Comparison of ENCODE assay signal across 1 cellular context in the genomic region with DNA sequence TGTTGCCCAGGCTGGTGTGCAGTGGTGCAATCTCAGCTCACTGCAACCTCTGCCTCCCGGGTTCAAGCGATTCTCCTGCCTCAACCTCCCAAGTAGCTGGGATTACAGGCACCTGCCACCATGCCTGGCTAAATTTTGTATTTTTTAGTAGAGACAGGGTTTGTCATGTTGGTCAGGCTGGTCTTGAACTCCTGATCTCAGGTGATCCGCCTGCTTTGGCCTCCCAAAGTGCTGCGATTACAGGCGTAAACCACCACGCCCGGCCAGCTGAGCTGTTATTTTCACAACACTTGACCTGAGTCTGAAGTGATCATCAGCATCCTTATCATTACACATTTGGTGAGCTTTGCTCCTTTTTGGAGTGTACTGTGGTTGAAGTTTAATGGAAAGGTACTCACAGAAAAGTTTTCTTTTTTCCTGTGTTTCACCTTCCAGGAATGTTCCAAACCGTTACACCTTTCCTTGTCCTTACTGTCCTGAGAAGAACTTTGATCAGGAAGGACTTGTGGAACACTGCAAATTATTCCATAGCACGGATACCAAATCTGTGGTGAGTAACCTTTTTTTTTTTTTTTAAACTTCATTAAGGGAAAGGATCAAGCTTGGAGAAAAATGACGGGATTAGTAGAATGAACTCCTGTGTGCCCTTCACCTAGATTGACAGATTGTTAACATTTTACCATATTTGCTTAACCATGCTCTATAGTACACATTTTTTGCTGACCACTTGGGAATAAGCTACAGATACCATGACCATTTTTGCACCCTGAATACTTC.
TF ChIP-seq lines count a peak whose summit lies in the region.

No MANE protein-coding gene starts in this region.

TF ChIP-seq in HepG2, 621 proteins besides CTCF, POLR2A, EP300 and RAD21 (continued from another document and continues in another):
- TF ChIP-seq, protein P1, sequence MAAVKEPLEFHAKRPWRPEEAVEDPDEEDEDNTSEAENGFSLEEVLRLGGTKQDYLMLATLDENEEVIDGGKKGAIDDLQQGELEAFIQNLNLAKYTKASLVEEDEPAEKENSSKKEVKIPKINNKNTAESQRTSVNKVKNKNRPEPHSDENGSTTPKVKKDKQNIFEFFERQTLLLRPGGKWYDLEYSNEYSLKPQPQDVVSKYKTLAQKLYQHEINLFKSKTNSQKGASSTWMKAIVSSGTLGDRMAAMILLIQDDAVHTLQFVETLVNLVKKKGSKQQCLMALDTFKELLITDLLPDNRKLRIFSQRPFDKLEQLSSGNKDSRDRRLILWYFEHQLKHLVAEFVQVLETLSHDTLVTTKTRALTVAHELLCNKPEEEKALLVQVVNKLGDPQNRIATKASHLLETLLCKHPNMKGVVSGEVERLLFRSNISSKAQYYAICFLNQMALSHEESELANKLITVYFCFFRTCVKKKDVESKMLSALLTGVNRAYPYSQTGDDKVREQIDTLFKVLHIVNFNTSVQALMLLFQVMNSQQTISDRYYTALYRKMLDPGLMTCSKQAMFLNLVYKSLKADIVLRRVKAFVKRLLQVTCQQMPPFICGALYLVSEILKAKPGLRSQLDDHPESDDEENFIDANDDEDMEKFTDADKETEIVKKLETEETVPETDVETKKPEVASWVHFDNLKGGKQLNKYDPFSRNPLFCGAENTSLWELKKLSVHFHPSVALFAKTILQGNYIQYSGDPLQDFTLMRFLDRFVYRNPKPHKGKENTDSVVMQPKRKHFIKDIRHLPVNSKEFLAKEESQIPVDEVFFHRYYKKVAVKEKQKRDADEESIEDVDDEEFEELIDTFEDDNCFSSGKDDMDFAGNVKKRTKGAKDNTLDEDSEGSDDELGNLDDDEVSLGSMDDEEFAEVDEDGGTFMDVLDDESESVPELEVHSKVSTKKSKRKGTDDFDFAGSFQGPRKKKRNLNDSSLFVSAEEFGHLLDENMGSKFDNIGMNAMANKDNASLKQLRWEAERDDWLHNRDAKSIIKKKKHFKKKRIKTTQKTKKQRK (IDR thresholded peaks at IDR 0.05; ENCODE audit: low read length): no peak
- TF ChIP-seq SALL2 (CRISPR knock-in tag; IDR thresholded peaks at IDR 0.05) (peak; percentile 30; the same call in 1 of the 2 replicates), ZBTB8A (CRISPR knock-in tag; IDR thresholded peaks at IDR 0.05; ENCODE audit: borderline replicate concordance, low read depth) (no peak), ZNF205 (CRISPR knock-in tag; IDR thresholded peaks at IDR 0.05) (peak; percentile 79; the same call in 1 of the 2 replicates), SMARCE1 (IDR thresholded peaks at IDR 0.05; ENCODE audit: borderline replicate concordance) (no peak), SMAD1 (CRISPR knock-in tag; IDR thresholded peaks at IDR 0.05; ENCODE audit: borderline replicate concordance, low read depth) (peak; percentile 29; the same call in 1 of the 2 replicates), ZSCAN29 (CRISPR knock-in tag; conservative IDR thresholded peaks at IDR 0.05) (peak; percentile 44; the same call in 1 of the 2 replicates), ZNF121 (CRISPR knock-in tag; IDR thresholded peaks at IDR 0.05) (peak; percentile 66; the same call in 1 of the 2 replicates), FOXK1 (CRISPR knock-in tag; IDR thresholded peaks at IDR 0.05; ENCODE audit: borderline replicate concordance, low read depth) (peak; percentile 78; the same call in 1 of the 2 replicates), ZNF7 (CRISPR knock-in tag; IDR thresholded peaks at IDR 0.05) (no peak), ZFP41 (CRISPR knock-in tag; IDR thresholded peaks at IDR 0.05; ENCODE audit: borderline replicate concordance) (0 out of 2 replicates have a peak, but pooled peaks have one; percentile 56), ZNF816 (CRISPR knock-in tag; IDR thresholded peaks at IDR 0.05; ENCODE audit: borderline replicate concordance) (0 out of 2 replicates have a peak, but pooled peaks have one; percentile 53), ZNF572 (CRISPR knock-in tag; IDR thresholded peaks at IDR 0.05) (peak; percentile 66; the same call in 1 of the 2 replicates), SIN3B (IDR thresholded peaks at IDR 0.05; ENCODE audit: low read length) (no peak), ELF3 (CRISPR knock-in tag; IDR thresholded peaks at IDR 0.05) (peak; percentile 91), KDM5B (CRISPR knock-in tag; IDR thresholded peaks at IDR 0.05; ENCODE audit: borderline replicate concordance) (no peak; the same call in 1 of the 2 replicates), ARID2 (CRISPR knock-in tag; IDR thresholded peaks at IDR 0.05; ENCODE audit: borderline replicate concordance) (no peak), MAFG (CRISPR knock-in tag; IDR thresholded peaks at IDR 0.05) (no peak), YEATS2 (CRISPR knock-in tag; IDR thresholded peaks at IDR 0.05; ENCODE audit: borderline replicate concordance) (no peak), ZNF781 (CRISPR knock-in tag; IDR thresholded peaks at IDR 0.05; ENCODE audit: borderline replicate concordance, not compliant biosample characterization) (peak; percentile 50), PPARG (CRISPR knock-in tag; conservative IDR thresholded peaks at IDR 0.05) (peak; percentile 83), ZKSCAN8 (CRISPR knock-in tag; IDR thresholded peaks at IDR 0.05; ENCODE audit: borderline replicate concordance) (peak; percentile 27; the same call in 1 of the 2 replicates), TP53 (CRISPR knock-in tag; conservative IDR thresholded peaks at IDR 0.05) (no peak), MED1 (CRISPR knock-in tag; IDR thresholded peaks at IDR 0.05) (peak; percentile 86), RFX1 (IDR thresholded peaks at IDR 0.05) (no peak), ZNF350 (CRISPR knock-in tag; IDR thresholded peaks at IDR 0.05; ENCODE audit: borderline replicate concordance, low read depth) (peak; percentile 89; the same call in 1 of the 2 replicates), POLR2AphosphoS2 (IDR thresholded peaks at IDR 0.05; ENCODE audit: low read depth, low read length) (no peak), BORCS8-MEF2B (CRISPR knock-in tag; IDR thresholded peaks at IDR 0.05) (0 out of 2 replicates have a peak, but pooled peaks have one; percentile 39), GPN1 (CRISPR knock-in tag; IDR thresholded peaks at IDR 0.05; ENCODE audit: borderline replicate concordance) (no peak), ZNF773 (CRISPR knock-in tag; IDR thresholded peaks at IDR 0.05; ENCODE audit: borderline replicate concordance) (no peak), ZNF138 (CRISPR knock-in tag; IDR thresholded peaks at IDR 0.05; ENCODE audit: low read depth) (no peak), ZFP62 (CRISPR knock-in tag; IDR thresholded peaks at IDR 0.05) (no peak), SP2 (CRISPR knock-in tag; IDR thresholded peaks at IDR 0.05) (no peak), ZFYVE20 (CRISPR knock-in tag; IDR thresholded peaks at IDR 0.05; ENCODE audit: borderline replicate concordance, low read depth) (no peak), PCBP2 (optimal IDR thresholded peaks at IDR 0.05; ENCODE audit: low read depth, low read length, poor library complexity, severe bottlenecking) (no peak), ZNF567 (CRISPR knock-in tag; IDR thresholded peaks at IDR 0.05; ENCODE audit: borderline replicate concordance) (peak; percentile 42; the same call in 1 of the 2 replicates), KLF11 (CRISPR knock-in tag; IDR thresholded peaks at IDR 0.05) (no peak), NFYB (CRISPR knock-in tag; IDR thresholded peaks at IDR 0.05) (no peak), ZSCAN9 (CRISPR knock-in tag; IDR thresholded peaks at IDR 0.05; ENCODE audit: borderline replicate concordance) (peak; percentile 56; the same call in 1 of the 2 replicates), TEAD2 (CRISPR knock-in tag; IDR thresholded peaks at IDR 0.05) (no peak), RCOR2 (CRISPR knock-in tag; IDR thresholded peaks at IDR 0.05) (peak; percentile 94), MBNL3 (CRISPR knock-in tag; conservative IDR thresholded peaks at IDR 0.05) (no peak)
- TF ChIP-seq, protein P2, sequence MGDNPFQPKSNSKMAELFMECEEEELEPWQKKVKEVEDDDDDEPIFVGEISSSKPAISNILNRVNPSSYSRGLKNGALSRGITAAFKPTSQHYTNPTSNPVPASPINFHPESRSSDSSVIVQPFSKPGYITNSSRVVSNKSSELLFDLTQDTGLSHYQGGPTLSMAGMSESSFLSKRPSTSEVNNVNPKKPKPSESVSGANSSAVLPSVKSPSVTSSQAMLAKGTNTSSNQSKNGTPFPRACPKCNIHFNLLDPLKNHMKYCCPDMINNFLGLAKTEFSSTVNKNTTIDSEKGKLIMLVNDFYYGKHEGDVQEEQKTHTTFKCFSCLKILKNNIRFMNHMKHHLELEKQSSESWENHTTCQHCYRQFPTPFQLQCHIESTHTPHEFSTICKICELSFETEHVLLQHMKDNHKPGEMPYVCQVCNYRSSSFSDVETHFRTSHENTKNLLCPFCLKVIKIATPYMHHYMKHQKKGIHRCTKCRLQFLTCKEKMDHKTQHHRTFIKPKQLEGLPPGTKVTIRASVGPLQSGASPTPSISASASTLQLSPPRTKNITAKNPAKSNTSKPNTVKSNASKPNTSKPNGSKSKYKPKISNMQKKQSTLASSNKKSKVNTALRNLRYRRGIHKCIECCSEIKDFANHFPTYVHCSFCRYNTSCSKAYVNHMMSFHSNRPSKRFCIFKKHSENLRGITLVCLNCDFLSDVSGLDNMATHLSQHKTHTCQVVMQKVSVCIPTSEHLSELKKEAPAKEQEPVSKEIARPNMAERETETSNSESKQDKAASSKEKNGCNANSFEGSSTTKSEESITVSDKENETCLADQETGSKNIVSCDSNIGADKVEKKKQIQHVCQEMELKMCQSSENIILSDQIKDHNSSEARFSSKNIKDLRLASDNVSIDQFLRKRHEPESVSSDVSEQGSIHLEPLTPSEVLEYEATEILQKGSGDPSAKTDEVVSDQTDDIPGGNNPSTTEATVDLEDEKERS (CRISPR knock-in tag; IDR thresholded peaks at IDR 0.05): peak; percentile 99
- TF ChIP-seq, protein P3, sequence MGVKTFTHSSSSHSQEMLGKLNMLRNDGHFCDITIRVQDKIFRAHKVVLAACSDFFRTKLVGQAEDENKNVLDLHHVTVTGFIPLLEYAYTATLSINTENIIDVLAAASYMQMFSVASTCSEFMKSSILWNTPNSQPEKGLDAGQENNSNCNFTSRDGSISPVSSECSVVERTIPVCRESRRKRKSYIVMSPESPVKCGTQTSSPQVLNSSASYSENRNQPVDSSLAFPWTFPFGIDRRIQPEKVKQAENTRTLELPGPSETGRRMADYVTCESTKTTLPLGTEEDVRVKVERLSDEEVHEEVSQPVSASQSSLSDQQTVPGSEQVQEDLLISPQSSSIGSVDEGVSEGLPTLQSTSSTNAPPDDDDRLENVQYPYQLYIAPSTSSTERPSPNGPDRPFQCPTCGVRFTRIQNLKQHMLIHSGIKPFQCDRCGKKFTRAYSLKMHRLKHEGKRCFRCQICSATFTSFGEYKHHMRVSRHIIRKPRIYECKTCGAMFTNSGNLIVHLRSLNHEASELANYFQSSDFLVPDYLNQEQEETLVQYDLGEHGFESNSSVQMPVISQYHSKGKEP (CRISPR knock-in tag; IDR thresholded peaks at IDR 0.05): no peak
- TF ChIP-seq, protein P4, sequence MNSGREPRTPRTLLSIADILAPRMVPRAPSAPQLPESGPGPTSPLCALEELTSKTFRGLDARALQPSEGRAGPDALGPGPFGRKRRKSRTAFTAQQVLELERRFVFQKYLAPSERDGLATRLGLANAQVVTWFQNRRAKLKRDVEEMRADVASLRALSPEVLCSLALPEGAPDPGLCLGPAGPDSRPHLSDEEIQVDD (CRISPR knock-in tag; IDR thresholded peaks at IDR 0.05; ENCODE audit: borderline replicate concordance): no peak
- TF ChIP-seq, protein P5, sequence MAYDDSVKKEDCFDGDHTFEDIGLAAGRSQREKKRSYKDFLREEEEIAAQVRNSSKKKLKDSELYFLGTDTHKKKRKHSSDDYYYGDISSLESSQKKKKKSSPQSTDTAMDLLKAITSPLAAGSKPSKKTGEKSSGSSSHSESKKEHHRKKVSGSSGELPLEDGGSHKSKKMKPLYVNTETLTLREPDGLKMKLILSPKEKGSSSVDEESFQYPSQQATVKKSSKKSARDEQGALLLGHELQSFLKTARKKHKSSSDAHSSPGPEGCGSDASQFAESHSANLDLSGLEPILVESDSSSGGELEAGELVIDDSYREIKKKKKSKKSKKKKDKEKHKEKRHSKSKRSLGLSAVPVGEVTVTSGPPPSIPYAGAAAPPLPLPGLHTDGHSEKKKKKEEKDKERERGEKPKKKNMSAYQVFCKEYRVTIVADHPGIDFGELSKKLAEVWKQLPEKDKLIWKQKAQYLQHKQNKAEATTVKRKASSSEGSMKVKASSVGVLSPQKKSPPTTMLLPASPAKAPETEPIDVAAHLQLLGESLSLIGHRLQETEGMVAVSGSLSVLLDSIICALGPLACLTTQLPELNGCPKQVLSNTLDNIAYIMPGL (CRISPR knock-in tag; IDR thresholded peaks at IDR 0.05; ENCODE audit: borderline replicate concordance in 1 of 2, low read depth in 1 of 2): no peak
- TF ChIP-seq, protein P6, sequence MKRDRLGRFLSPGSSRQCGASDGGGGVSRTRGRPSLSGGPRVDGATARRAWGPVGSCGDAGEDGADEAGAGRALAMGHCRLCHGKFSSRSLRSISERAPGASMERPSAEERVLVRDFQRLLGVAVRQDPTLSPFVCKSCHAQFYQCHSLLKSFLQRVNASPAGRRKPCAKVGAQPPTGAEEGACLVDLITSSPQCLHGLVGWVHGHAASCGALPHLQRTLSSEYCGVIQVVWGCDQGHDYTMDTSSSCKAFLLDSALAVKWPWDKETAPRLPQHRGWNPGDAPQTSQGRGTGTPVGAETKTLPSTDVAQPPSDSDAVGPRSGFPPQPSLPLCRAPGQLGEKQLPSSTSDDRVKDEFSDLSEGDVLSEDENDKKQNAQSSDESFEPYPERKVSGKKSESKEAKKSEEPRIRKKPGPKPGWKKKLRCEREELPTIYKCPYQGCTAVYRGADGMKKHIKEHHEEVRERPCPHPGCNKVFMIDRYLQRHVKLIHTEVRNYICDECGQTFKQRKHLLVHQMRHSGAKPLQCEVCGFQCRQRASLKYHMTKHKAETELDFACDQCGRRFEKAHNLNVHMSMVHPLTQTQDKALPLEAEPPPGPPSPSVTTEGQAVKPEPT (CRISPR knock-in tag; IDR thresholded peaks at IDR 0.05; ENCODE audit: low read depth): 0 out of 2 replicates have a peak, but pooled peaks have one; percentile 24
- TF ChIP-seq, protein P7, sequence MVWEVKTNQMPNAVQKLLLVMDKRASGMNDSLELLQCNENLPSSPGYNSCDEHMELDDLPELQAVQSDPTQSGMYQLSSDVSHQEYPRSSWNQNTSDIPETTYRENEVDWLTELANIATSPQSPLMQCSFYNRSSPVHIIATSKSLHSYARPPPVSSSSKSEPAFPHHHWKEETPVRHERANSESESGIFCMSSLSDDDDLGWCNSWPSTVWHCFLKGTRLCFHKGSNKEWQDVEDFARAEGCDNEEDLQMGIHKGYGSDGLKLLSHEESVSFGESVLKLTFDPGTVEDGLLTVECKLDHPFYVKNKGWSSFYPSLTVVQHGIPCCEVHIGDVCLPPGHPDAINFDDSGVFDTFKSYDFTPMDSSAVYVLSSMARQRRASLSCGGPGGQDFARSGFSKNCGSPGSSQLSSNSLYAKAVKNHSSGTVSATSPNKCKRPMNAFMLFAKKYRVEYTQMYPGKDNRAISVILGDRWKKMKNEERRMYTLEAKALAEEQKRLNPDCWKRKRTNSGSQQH (CRISPR knock-in tag; IDR thresholded peaks at IDR 0.05; ENCODE audit: low read depth): no peak
- TF ChIP-seq, protein P8, sequence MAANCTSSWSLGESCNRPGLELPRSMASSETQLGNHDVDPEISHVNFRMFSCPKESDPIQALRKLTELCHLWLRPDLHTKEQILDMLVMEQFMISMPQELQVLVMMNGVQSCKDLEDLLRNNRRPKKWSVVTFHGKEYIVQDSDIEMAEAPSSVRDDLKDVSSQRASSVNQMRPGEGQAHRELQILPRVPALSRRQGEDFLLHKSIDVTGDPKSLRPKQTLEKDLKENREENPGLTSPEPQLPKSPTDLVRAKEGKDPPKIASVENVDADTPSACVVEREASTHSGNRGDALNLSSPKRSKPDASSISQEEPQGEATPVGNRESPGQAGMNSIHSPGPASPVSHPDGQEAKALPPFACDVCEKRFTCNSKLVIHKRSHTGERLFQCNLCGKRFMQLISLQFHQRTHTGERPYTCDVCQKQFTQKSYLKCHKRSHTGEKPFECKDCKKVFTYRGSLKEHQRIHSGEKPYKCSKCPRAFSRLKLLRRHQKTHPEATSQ (CRISPR knock-in tag; IDR thresholded peaks at IDR 0.05; ENCODE audit: borderline replicate concordance): no peak
